8 cellular contexts compared by ENCODE assay signal in genomic region chr9:111896942-111897830, GRCh38. TPM values are rescaled to one million over a fixed set of nuclear protein-coding genes. Genes with fewer than 3 reads are reported as not detected.
DNase-seq lines count a peak whose midpoint lies in the region; ATAC-seq, FAIRE-seq and TF ChIP-seq lines count a peak whose summit lies in the region.

No MANE protein-coding gene starts in this region.

- intact Hi-C loops in activated CD4-positive, alpha-beta T cell treated with anti-CD3 and anti-CD28 coated beads for 36 hours (cut with DNase I, micrococcal nuclease), result loop anchor here (1.0 to 10.0 kb wide), 19 partner anchors 19 to 1325 kb away; partner anchors contain the start of genes DNAJC25 (in 2 of the 2), ECPAS (in 2 of the 2), INIP (in 2 of the 2) and FKBP15 (in 1 of the 2)
- intact Hi-C loops in dorsolateral prefrontal cortex (cut with DNase I), result loop anchor here (2.0 to 10.0 kb wide), 5 partner anchors 175 to 820 kb away; partner anchors contain the start of genes PTBP3 (in 2 of the 2), INIP (in 1 of the 2) and ZNF483 (in 1 of the 2)

- H3K27me3 Mint-ChIP-seq in activated CD4-positive, alpha-beta T cell treated with anti-CD3 and anti-CD28 coated beads for 36 hours, result no peaks in the 10 kb centered on the region
- H3K27me3 Mint-ChIP-seq in stimulated activated memory B cell treated with anti-CD40 and anti-IgM and Interleukin-4, amounts not matched to agents 10 μg/mL and 1 μg/mL and 100 μg/mL, for 72 hours, result no peaks in the 10 kb centered on the region

- H3K9me3 Mint-ChIP-seq in activated CD4-positive, alpha-beta T cell treated with anti-CD3 and anti-CD28 coated beads for 36 hours (ENCODE audit: low read depth), result no peaks in the 10 kb centered on the region
- no peaks in the 10 kb centered on the region for H3K9me3 Mint-ChIP-seq in stimulated activated memory B cell treated with anti-CD40 and anti-IgM and Interleukin-4, amounts not matched to agents 10 μg/mL and 1 μg/mL and 100 μg/mL, for 72 hours

- TF ChIP-seq CTCF in GM12865 (IDR thresholded peaks at IDR 0.05; ENCODE audit: insufficient read depth, low read depth, low read length, missing control alignments) (no peak), dorsolateral prefrontal cortex (IDR thresholded peaks at IDR 0.05 in 54 of 56, conservative IDR thresholded peaks at IDR 0.05 in 2 of 56; ENCODE audit: low read depth in 1 of 56, partially characterized antibody in 56 of 56) (peak in 13 of 56 donors; percentile 4 to 41 (median 19)), lung (IDR thresholded peaks at IDR 0.05; ENCODE audit: control extremely low read depth, extremely low read depth) (no peak)

- H3K4me3 ChIP-seq in GM12865 (ENCODE audit: low read depth, low read length) (peak overlapping the region; percentile 69), dorsolateral prefrontal cortex (peak overlapping the region; percentile 68 to 98 (median 89)), lung (peak overlapping the region; percentile 79)

- H3K4me1 Mint-ChIP-seq in activated CD4-positive, alpha-beta T cell treated with anti-CD3 and anti-CD28 coated beads for 36 hours, result peaks cover 21% of the 10 kb centered on the region
- peaks cover 14% of the 10 kb centered on the region for H3K4me1 Mint-ChIP-seq in stimulated activated memory B cell treated with anti-CD40 and anti-IgM and Interleukin-4, amounts not matched to agents 10 μg/mL and 1 μg/mL and 100 μg/mL, for 72 hours

- H3K4me1 ChIP-seq in lung (ENCODE audit: control insufficient read depth in 2 of 2, insufficient read depth in 2 of 2, low read length in 2 of 2), result peaks cover 7 to 9% of the 10 kb centered on the region in 2 donors

- in situ Hi-C loops in KBM-7 (cut with MboI; ENCODE audit: low pct_unique_long_range_greater_than_20kb, low sequenced_read_pairs), result no loop called here

- H3K27me3 ChIP-seq in dorsolateral prefrontal cortex (no peaks in the 10 kb centered on the region), lung (ENCODE audit: control insufficient read depth, insufficient read depth) (no peaks in the 10 kb centered on the region)

- DNase-seq in GM12865 (ENCODE audit: low read depth) (no peak), KBM-7 (peak; percentile 56), dorsolateral prefrontal cortex (peak; percentile 19 to 72 (median 44)), lung (ENCODE audit: low spot score) (peak; percentile 62), RCC 7860 (ENCODE audit: low spot score) (no peak)
- DNase-seq in activated CD4-positive, alpha-beta T cell treated with anti-CD3 and anti-CD28 coated beads for 36 hours, result peak; percentile 46

- H3K4me3 Mint-ChIP-seq in activated CD4-positive, alpha-beta T cell treated with anti-CD3 and anti-CD28 coated beads for 36 hours, result no peak overlapping the region
- no peak overlapping the region for H3K4me3 Mint-ChIP-seq in stimulated activated memory B cell treated with anti-CD40 and anti-IgM and Interleukin-4, amounts not matched to agents 10 μg/mL and 1 μg/mL and 100 μg/mL, for 72 hours

- ATAC-seq in GM21723 (IDR thresholded peaks at IDR 0.05; ENCODE audit: unreplicated experiment) (peak; percentile 52), lung (ENCODE audit: insufficient read depth, low FRiP score) (peak; percentile 74)
- peak; percentile 55 for ATAC-seq in activated CD4-positive, alpha-beta T cell treated with anti-CD3 and anti-CD28 coated beads for 36 hours
- peak; percentile 77 for ATAC-seq in stimulated activated memory B cell treated with anti-CD40 and anti-IgM and Interleukin-4, amounts not matched to agents 10 μg/mL and 1 μg/mL and 100 μg/mL, for 72 hours

- CTCF ChIA-PET in activated CD4-positive, alpha-beta T cell treated with anti-CD3 and anti-CD28 coated beads for 36 hours (lab: Charles Lee), result interaction anchor here (0.6 to 2.3 kb wide), 9 partner anchors 11 to 231 kb away, joined by 3 to 6 read pairs (median 3); no protein-coding TSS in a partner anchor

- H3K36me3 Mint-ChIP-seq in activated CD4-positive, alpha-beta T cell treated with anti-CD3 and anti-CD28 coated beads for 36 hours (ENCODE audit: low read depth), result no peaks in the 10 kb centered on the region
- H3K36me3 Mint-ChIP-seq in stimulated activated memory B cell treated with anti-CD40 and anti-IgM and Interleukin-4, amounts not matched to agents 10 μg/mL and 1 μg/mL and 100 μg/mL, for 72 hours, result no peaks in the 10 kb centered on the region

- no peak for FAIRE-seq in RCC 7860 (lab: Jason Lieb, UNC)

- no peaks in the 10 kb centered on the region for H3K9me3 ChIP-seq in lung (ENCODE audit: control insufficient read depth in 2 of 2, insufficient read depth in 1 of 2, low read length in 1 of 2)

- H3K27ac Mint-ChIP-seq in activated CD4-positive, alpha-beta T cell treated with anti-CD3 and anti-CD28 coated beads for 36 hours, result no peak overlapping the region
- H3K27ac Mint-ChIP-seq in stimulated activated memory B cell treated with anti-CD40 and anti-IgM and Interleukin-4, amounts not matched to agents 10 μg/mL and 1 μg/mL and 100 μg/mL, for 72 hours, result no peak overlapping the region

- peak overlapping the region in 58 of 59 donors; percentile 46 to 96 (median 89) for H3K27ac ChIP-seq in dorsolateral prefrontal cortex
- H3K27ac ChIP-seq in lung (ENCODE audit: low read depth in 1 of 2, low read length in 1 of 2), result peak overlapping the region; percentile 90 to 98

- POLR2A ChIA-PET in activated CD4-positive, alpha-beta T cell treated with anti-CD3 and anti-CD28 coated beads for 36 hours (lab: Charles Lee), result interaction anchor here (1.0 to 1.7 kb wide), 4 partner anchors 9 to 436 kb away, joined by 3 to 9 read pairs (median 4); partner anchors contain the start of gene PTBP3

- WGBS in lung, 2 donors, result 1% methylated on average over 37 to 73 of the region's 73 CpGs

- no peaks in the 10 kb centered on the region for H3K36me3 ChIP-seq in lung (ENCODE audit: control insufficient read depth in 2 of 2, insufficient read depth in 2 of 2, low read length in 2 of 2)

RNA-seq across cellular contexts. Expression of gene UGCG, which starts 0.6 kb away (rescaled TPM):
- total RNA-seq in activated CD4-positive, alpha-beta T cell treated with anti-CD3 and anti-CD28 coated beads for 36 hours, result 10 to 100 TPM; 12.7 to 14.2 TPM
- total RNA-seq in dorsolateral prefrontal cortex (10 to 100 TPM; 12.6 to 46.0 (median 30.8) TPM), lung (100 to 1,000 TPM in 1 of 2 donors, 10 to 100 TPM in 1; 39.0 to 157 TPM)
- 10 to 100 TPM; 32.2 to 36.1 TPM for polyA plus RNA-seq in lung

Comparison
In these comparisons a context has a peak if more than half of its experiments do, and no peak if none do; other contexts are left out.
1. DNase-seq: peak in KBM-7 (single experiment), activated CD4-positive, alpha-beta T cell treated with anti-CD3 and anti-CD28 coated beads for 36 hours (single experiment), dorsolateral prefrontal cortex (10 of 10) and lung (single experiment); none in GM12865 (single experiment) and RCC 7860 (single experiment).
2. Peak in every context shown above with its lines, with median percentiles within 50 percentile points of each other: H3K4me3 ChIP-seq and ATAC-seq.